ENCODE assay signal across 12 cellular contexts in the genomic region with DNA sequence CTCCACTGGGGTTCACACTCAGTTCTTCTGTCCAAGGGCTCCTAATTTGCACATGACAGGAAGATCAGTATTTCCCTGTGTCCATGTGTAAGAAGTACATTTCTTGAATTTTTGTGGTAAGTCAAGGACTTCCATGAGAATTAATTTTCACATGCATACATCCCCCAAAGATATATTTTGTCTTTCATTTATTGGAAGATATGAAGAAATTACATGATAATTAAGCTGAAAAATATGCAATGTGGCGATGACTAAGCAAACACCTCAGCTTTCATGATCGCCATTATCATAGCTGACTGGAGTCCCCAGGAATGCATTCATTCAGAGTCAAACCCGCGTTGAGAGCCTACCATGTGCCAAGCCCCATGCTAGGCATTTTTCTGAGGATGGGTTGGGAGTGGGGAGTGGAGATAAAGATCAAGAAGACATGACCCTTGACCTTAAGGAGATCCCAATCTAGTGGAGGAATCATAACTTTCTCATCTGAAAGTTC.
A peak's percentile ranks its signal among the peaks of the same experiment; 100 is the strongest.
DNase-seq lines count a peak whose midpoint lies in the region; FAIRE-seq and TF ChIP-seq lines count a peak whose summit lies in the region.
"Had no signal": no experiment of that assay in that cellular context is flagged by ENCODE, and none has a peak within 500 bp of the region (broad histone marks: within the 10 kb centered on the region; RNA-seq: fewer than 3 reads in every experiment).

No MANE protein-coding gene starts in this region.

- no peaks in the 10 kb centered on the region for H3K36me3 ChIP-seq in keratinocyte (ENCODE audit: control insufficient read depth in 2 of 2, extremely low read depth in 1 of 2, insufficient read depth in 2 of 2, low read length in 2 of 2)
- H3K36me3 ChIP-seq: vagina had no signal

- H3K4me3 ChIP-seq in astrocyte of the cerebellum (ENCODE audit: low read depth, low read length): no peak overlapping the region
- no peak overlapping the region for H3K4me3 ChIP-seq in keratinocyte (ENCODE audit: control insufficient read depth in 2 of 3, extremely low read depth in 1 of 3, insufficient read depth in 2 of 3, low read depth in 1 of 3, low read length in 3 of 3)
- H3K4me3 ChIP-seq in coronary artery: no peak overlapping the region
- H3K4me3 ChIP-seq: vagina had no signal

- no peaks in the 10 kb centered on the region for H3K9me3 ChIP-seq in keratinocyte (ENCODE audit: control insufficient read depth, low read depth, low read length)
- H3K9me3 ChIP-seq: vagina had no signal

- H3K27ac ChIP-seq in keratinocyte (ENCODE audit: control insufficient read depth, insufficient read depth, low read length) (peak overlapping the region; percentile 86), coronary artery (no peak overlapping the region)
- H3K27ac ChIP-seq: vagina had no signal

- FAIRE-seq in keratinocyte (lab: Jason Lieb, UNC): peak; percentile 97

- no peaks in the 10 kb centered on the region for H3K27me3 ChIP-seq in keratinocyte (ENCODE audit: control insufficient read depth, extremely low read depth, insufficient read depth, low read length)
- H3K27me3 ChIP-seq: vagina had no signal

- H3K79me2 ChIP-seq in keratinocyte (ENCODE audit: control insufficient read depth, insufficient read depth, low read length): no peaks in the 10 kb centered on the region

- H3K9ac ChIP-seq in keratinocyte (ENCODE audit: control insufficient read depth, extremely low read depth, insufficient read depth, low read length): peak overlapping the region; percentile 14

- TF ChIP-seq CTCF in astrocyte of the cerebellum (IDR thresholded peaks at IDR 0.05; ENCODE audit: low read depth, low read length, missing control alignments): no peak
- TF ChIP-seq CTCF in keratinocyte (optimal IDR thresholded peaks at IDR 0.05 in 1 of 3, IDR thresholded peaks at IDR 0.05 in 1 of 3, conservative IDR thresholded peaks at IDR 0.05 in 1 of 3; ENCODE audit: extremely low read depth in 1 of 3, insufficient read depth in 2 of 3, low read length in 3 of 3): no peak
- no peak for TF ChIP-seq CTCF in coronary artery (IDR thresholded peaks at IDR 0.05)

- H4K20me1 ChIP-seq in keratinocyte (ENCODE audit: control insufficient read depth, extremely low read depth, insufficient read depth, low read length): no peaks in the 10 kb centered on the region

- H2AFZ ChIP-seq in keratinocyte (ENCODE audit: control insufficient read depth, low read length): no peak overlapping the region

- H3K4me2 ChIP-seq in keratinocyte (ENCODE audit: control insufficient read depth, extremely low read depth, insufficient read depth, low read depth, low read length): peak overlapping the region; percentile 63

- no peaks in the 10 kb centered on the region for H3K9me1 ChIP-seq in keratinocyte (ENCODE audit: control insufficient read depth, extremely low read depth, insufficient read depth, low read length)

- intact Hi-C loops in posterior cingulate gyrus (cut with DNase I): no loop called here

- DNase-seq in AG08395 (ENCODE audit: low spot score) (peak; percentile 82), HS-27A (ENCODE audit: low read depth) (peak; percentile 99), astrocyte of the cerebellum (ENCODE audit: low read depth) (peak; percentile 81), keratinocyte (ENCODE audit: low read depth, low spot score) (peak; percentile 90), mesenteric fat pad (ENCODE audit: low spot score) (no peak), cerebellum (ENCODE audit: low spot score) (no peak), posterior cingulate gyrus (no peak), coronary artery (ENCODE audit: low spot score) (no peak)
- DNase-seq: DND-41, Karpas-422, NCI-H2029 treated with DMSO at 0.1 percent for 48 hours had no signal

- H3K4me1 ChIP-seq in keratinocyte (ENCODE audit: control insufficient read depth, extremely low read depth, insufficient read depth, low read length): peaks cover 56% of the 10 kb centered on the region

- dilution Hi-C loops in keratinocyte (cut with MboI; ENCODE audit: extremely low pct_ligation_motif_present, low sequenced_read_pairs): no loop called here

- in situ Hi-C loops in astrocyte of the cerebellum (cut with HindIII; ENCODE audit: low sequenced_read_pairs): loop anchor here (5.0 kb wide), 2 partner anchors 36 to 99 kb away; no protein-coding TSS in a partner anchor

Comparison
In these comparisons a context has a peak if more than half of its experiments do, and no peak if none do; other contexts are left out.
1. DNase-seq: peak in AG08395 (single experiment), HS-27A (single experiment), astrocyte of the cerebellum (single experiment) and keratinocyte (single experiment); none in mesenteric fat pad (single experiment), cerebellum (single experiment), posterior cingulate gyrus (0 of 10) and coronary artery (single experiment).